ENCODE assay signal across 8 cellular contexts in the genomic region with DNA sequence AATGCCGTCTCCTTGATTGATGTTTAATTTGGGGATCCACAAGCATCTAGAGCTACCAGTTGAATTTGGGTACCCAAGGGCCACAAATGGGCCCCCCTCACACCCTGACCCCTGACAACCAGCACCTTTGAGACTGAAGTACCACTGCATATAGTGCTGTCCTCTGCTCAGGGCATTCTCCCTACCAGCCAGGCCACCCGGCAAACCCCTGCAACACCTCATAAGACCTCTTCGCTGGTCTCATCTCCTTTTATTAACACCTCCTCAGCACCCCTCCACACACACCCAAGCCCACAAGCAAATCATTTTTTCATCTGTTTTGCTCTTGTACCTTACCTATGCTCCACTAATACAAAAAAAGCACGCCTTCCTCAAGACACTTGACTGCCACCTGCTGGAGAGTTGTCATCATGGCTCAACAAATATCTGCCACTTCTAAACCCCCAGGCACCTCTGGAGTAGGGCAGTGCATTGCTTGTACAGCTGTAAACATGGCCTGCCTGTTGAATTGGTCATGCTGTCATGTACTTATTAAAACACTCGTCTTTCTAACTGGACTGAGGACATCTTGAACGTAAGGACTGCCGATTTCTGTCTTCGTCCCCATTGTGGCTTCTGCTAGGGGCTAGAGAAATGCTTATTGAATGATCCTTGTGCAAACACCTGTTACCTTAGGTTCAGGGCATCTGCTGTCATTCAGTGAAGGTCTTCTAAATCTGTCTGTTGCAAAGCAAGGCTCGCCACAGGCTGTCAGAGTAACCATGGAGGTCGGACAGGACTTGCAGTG.
A peak's percentile ranks its signal among the peaks of the same experiment; 100 is the strongest.
DNase-seq lines count a peak whose midpoint lies in the region; ATAC-seq, FAIRE-seq and TF ChIP-seq lines count a peak whose summit lies in the region.

No MANE protein-coding gene starts in this region.

- 63% methylated on average over 10 of the region's 10 CpGs for WGBS in hepatocyte (ENCODE audit: low lambda C conversion rate, missing lambda C conversion rate)
- WGBS in smooth muscle cell (ENCODE audit: low lambda C conversion rate) = 56% methylated on average over 10 of the region's 10 CpGs

- FAIRE-seq in H54 (lab: Jason Lieb, UNC) = no peak

- no peak for ATAC-seq in GM21737 (IDR thresholded peaks at IDR 0.05; ENCODE audit: unreplicated experiment)

- H4K20me1 ChIP-seq in DOHH2 (ENCODE audit: control insufficient read depth, insufficient read depth, low read depth, low read length) (peaks cover 5% of the 10 kb centered on the region; the same call in 1 of the 2 replicates), hepatocyte (ENCODE audit: insufficient read depth, poor library complexity, severe bottlenecking) (no peaks in the 10 kb centered on the region), smooth muscle cell (ENCODE audit: low read depth) (peaks cover 4% of the 10 kb centered on the region)

- H2AFZ ChIP-seq in hepatocyte (no peak overlapping the region), smooth muscle cell (ENCODE audit: low read depth) (no peak overlapping the region)

- no peak for TF ChIP-seq POLR2A in H54 (IDR thresholded peaks at IDR 0.05; ENCODE audit: low read depth, low read length)

- peak; percentile 48 for DNase-seq in H54 (ENCODE audit: insufficient read length, low spot score)
- peak; percentile 62 for DNase-seq in NCI-H128 (lab: John Stamatoyannopoulos, UW; ENCODE audit: unreplicated experiment)
- DNase-seq in T-helper 2 cell = peak in 4 of 5 experiments; percentile 41 to 74 (median 55)
- DNase-seq in amniotic epithelial cell (ENCODE audit: low read depth) = peak; percentile 64
- peak; percentile 87 for DNase-seq in hepatocyte (ENCODE audit: low spot score)
- no peak for DNase-seq in smooth muscle cell (lab: John Stamatoyannopoulos, UW; ENCODE audit: unreplicated experiment)

- H3K4me3 ChIP-seq in DOHH2 (ENCODE audit: low read length) (no peak overlapping the region), hepatocyte (no peak overlapping the region), smooth muscle cell (no peak overlapping the region)

- no peaks in the 10 kb centered on the region for H3F3A ChIP-seq in DOHH2 (ENCODE audit: control insufficient read depth, insufficient read depth)
- H3F3A ChIP-seq in smooth muscle cell (ENCODE audit: low read depth) = no peaks in the 10 kb centered on the region

- H3K9me2 ChIP-seq in DOHH2 (replicated peaks; ENCODE audit: control insufficient read depth, low read length) (no peaks in the 10 kb centered on the region), hepatocyte (replicated peaks; ENCODE audit: insufficient read depth) (no peaks in the 10 kb centered on the region)

- H3K4me2 ChIP-seq in DOHH2 (ENCODE audit: low read length) = no peak overlapping the region
- H3K4me2 ChIP-seq in hepatocyte = no peak overlapping the region
- H3K4me2 ChIP-seq in smooth muscle cell = no peak overlapping the region

- H3K9ac ChIP-seq in smooth muscle cell (ENCODE audit: low read depth) = no peak overlapping the region

- H3K9me3 ChIP-seq in DOHH2 (ENCODE audit: control insufficient read depth, insufficient read depth, low read length) = no peaks in the 10 kb centered on the region
- no peaks in the 10 kb centered on the region for H3K9me3 ChIP-seq in hepatocyte (ENCODE audit: low read depth)
- H3K9me3 ChIP-seq in smooth muscle cell (replicated peaks; ENCODE audit: low read depth) = no peaks in the 10 kb centered on the region

- H3K27me3 ChIP-seq in DOHH2 (ENCODE audit: control insufficient read depth, low read length) = peaks cover 24% of the 10 kb centered on the region
- H3K27me3 ChIP-seq in hepatocyte = no peaks in the 10 kb centered on the region
- H3K27me3 ChIP-seq in smooth muscle cell (ENCODE audit: low read depth) = no peaks in the 10 kb centered on the region

- TF ChIP-seq CTCF in DOHH2 (IDR thresholded peaks at IDR 0.05; ENCODE audit: low read depth, low read length, poor library complexity, severe bottlenecking) = peak; percentile 80
- peak; percentile 83 for TF ChIP-seq CTCF in hepatocyte (IDR thresholded peaks at IDR 0.05; ENCODE audit: poor library complexity)
- peak; percentile 86 for TF ChIP-seq CTCF in smooth muscle cell (IDR thresholded peaks at IDR 0.05; ENCODE audit: borderline replicate concordance, insufficient read depth, poor library complexity, severe bottlenecking)

- H3K79me2 ChIP-seq in DOHH2 (ENCODE audit: control insufficient read depth, low read length) (no peaks in the 10 kb centered on the region), hepatocyte (no peaks in the 10 kb centered on the region), smooth muscle cell (ENCODE audit: low read depth) (peaks cover 3% of the 10 kb centered on the region)

- H3K27ac ChIP-seq in DOHH2 (ENCODE audit: low read depth, low read length) = no peak overlapping the region
- no peak overlapping the region for H3K27ac ChIP-seq in hepatocyte
- no peak overlapping the region for H3K27ac ChIP-seq in smooth muscle cell (ENCODE audit: low read depth)

- H3K36me3 ChIP-seq in DOHH2 (ENCODE audit: control insufficient read depth, low read length) (no peaks in the 10 kb centered on the region), hepatocyte (replicated peaks; ENCODE audit: insufficient read depth, low read depth) (no peaks in the 10 kb centered on the region), smooth muscle cell (ENCODE audit: low read depth) (no peaks in the 10 kb centered on the region)

- H3K4me1 ChIP-seq in DOHH2 (ENCODE audit: control insufficient read depth, low read length) = no peaks in the 10 kb centered on the region
- peaks cover 4% of the 10 kb centered on the region for H3K4me1 ChIP-seq in hepatocyte (ENCODE audit: insufficient read depth)
- no peaks in the 10 kb centered on the region for H3K4me1 ChIP-seq in smooth muscle cell (ENCODE audit: low read depth)
